In the genomic region with DNA sequence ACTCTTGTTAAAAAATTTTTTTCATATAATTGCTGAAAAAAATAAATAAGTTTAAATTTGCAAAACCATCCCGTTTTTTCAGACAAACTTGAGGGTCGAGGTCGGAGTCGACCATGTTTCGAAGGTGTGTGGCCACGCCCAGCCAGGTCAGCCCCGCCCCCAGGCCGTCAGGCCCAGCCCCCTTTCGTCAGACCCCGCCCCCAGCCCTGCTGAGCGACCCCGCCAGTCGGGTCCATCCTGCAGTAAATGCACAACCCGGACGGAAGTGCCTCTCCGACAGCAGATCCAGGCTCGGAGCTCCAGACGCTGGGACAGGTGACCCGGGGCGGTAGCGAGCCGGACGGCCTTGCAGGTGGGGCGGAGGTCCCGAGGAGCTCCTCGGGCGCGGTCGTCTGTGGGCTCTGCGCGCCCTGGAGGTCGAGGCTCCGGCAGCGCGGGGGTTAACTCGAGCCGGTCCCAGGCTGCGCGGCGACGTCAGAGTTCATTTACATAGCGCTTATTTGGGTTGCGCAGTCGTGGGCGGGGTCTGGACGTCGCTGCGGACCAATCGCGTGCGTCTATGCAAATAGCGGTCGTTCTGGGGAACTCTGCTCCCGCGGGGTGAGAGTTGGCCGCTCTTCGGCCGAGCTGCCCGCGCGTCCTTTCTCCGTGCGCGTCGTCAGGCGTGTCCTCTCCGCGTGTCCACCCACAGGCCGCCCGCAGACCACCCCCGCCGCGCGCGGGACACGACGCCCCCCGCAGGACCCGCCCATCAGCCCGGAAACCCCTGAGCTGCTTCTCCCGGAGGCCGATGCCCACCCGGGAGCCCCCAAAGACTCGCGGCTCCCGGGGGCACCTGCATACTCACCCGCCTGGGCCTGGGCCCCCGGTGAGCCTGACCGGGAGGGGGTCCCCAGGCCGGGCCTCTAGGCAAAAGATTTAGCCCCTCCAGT, we compare ENCODE assay signal across 8 cellular contexts. TPM values are rescaled to one million over a fixed set of nuclear protein-coding genes. Genes with fewer than 3 reads are reported as not detected.
DNase-seq lines count a peak whose midpoint lies in the region; TF ChIP-seq lines count a peak whose summit lies in the region.

A gene with protein sequence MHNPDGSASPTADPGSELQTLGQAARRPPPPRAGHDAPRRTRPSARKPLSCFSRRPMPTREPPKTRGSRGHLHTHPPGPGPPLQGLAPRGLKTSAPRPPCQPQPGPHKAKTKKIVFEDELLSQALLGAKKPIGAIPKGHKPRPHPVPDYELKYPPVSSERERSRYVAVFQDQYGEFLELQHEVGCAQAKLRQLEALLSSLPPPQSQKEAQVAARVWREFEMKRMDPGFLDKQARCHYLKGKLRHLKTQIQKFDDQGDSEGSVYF (plus strand): TSS at position 225 of the 932 bp plus-strand sequence. CDS start 22 bp downstream, at position 247.

- peaks cover 7% of the 10 kb centered on the region for H3K36me3 ChIP-seq in neuron (ENCODE audit: insufficient read depth, low read length)

- H2AFZ ChIP-seq in neuron (ENCODE audit: low read depth, low read length): peak within 1 kb of the TSS; percentile 18

- H3K9me3 ChIP-seq in neuron (ENCODE audit: low read length): no peaks in the 10 kb centered on the region

- no peak for TF ChIP-seq CTCF in HFF-Myc (IDR thresholded peaks at IDR 0.05; ENCODE audit: low read depth, low read length, missing control alignments)

- H3K4me3 ChIP-seq in HFF-Myc (replicated peaks; ENCODE audit: low read depth, low read length): peak within 1 kb of the TSS; percentile 58
- H3K4me3 ChIP-seq in neuron (ENCODE audit: low read length): peak within 1 kb of the TSS; percentile 53

- DNase-seq in GM04503 (ENCODE audit: low read depth) (peak; percentile 88), HFF-Myc (ENCODE audit: extremely low read depth, low read depth) (peak; percentile 93), NAMALWA (ENCODE audit: low spot score) (peak; percentile 97), SK-MEL-5 (ENCODE audit: low read depth, low spot score) (peak; percentile 96), foreskin melanocyte (peak; percentile 96), stromal cell of bone marrow (ENCODE audit: low read depth) (peak; percentile 96)
- peak; percentile 88 to 95 (median 94) for DNase-seq in activated naive CD4-positive, alpha-beta T cell (lab: John Stamatoyannopoulos, UW)

- no peaks in the 10 kb centered on the region for H3K27me3 ChIP-seq in neuron (ENCODE audit: insufficient read depth, low read length)

- in situ Hi-C loops in SK-MEL-5 (cut with HindIII; ENCODE audit: low pct_unique_long_range_greater_than_20kb, low sequenced_read_pairs): no loop called here

- H3K4me1 ChIP-seq in neuron (ENCODE audit: insufficient read depth, low read length): no peaks in the 10 kb centered on the region

RNA-seq across cellular contexts. Expression of the gene that starts here (rescaled TPM):
- total RNA-seq in SK-MEL-5 (2014; rRNA removed; shearing (Covaris generic)): 3.3 and 4.6 TPM in 2 replicates
- polyA plus RNA-seq in SK-MEL-5 (2015; cell fraction: cytosol; rRNA removed): 11.5 and 16.7 TPM in 2 replicates
- polyA plus RNA-seq in SK-MEL-5 (2015; cell fraction: nucleus; rRNA removed): 5.1 TPM in 2 replicates

Comparison
In these comparisons a context has a peak if more than half of its experiments do, and no peak if none do; other contexts are left out.
1. Peak in every context shown above with its lines: DNase-seq and H3K4me3 ChIP-seq.